ENCODE assay signal across 8 cellular contexts in the genomic region with DNA sequence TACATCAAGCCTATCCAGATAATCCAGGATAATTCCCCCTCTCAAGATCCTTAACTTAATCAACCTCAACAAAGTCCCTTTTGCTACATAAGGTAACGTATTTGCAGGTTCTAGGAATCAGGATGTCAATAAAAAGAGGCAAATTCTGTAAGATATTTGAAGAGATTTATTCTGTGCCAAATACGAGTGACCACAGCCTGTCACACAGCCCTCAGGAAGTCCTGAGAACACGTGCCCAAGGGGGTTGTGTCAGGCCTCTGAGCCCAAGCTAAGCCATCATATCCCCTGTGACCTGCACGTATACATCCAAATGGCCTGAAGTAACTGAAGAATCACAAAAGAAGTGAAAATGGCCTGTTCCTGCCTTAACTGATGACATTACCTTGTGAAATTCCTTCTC.
DNase-seq lines count a peak whose midpoint lies in the region; ATAC-seq, FAIRE-seq and TF ChIP-seq lines count a peak whose summit lies in the region.
"Not testable (repeated sequence)": the region's sequence is repeated elsewhere in the genome, so short reads cannot be mapped to it uniquely, and the experiment has no call there.

No MANE protein-coding gene starts in this region.

- TF ChIP-seq CTCF in GM23338 (conservative IDR thresholded peaks at IDR 0.05; ENCODE audit: low read depth in 2 of 2); WTC11 (IDR thresholded peaks at IDR 0.05); H1 (IDR thresholded peaks at IDR 0.05; ENCODE audit: control extremely low read depth in 1 of 3, insufficient read depth in 1 of 3, low read depth in 1 of 3, low read length in 3 of 3): not testable (repeated sequence)

- peak overlapping the region; percentile 5; the same call in 1 of the 2 replicates for H2BK5ac ChIP-seq in H1 (ENCODE audit: low read depth, low read length)
- H2BK5ac ChIP-seq in mesendoderm (ENCODE audit: low read length) = peak overlapping the region; percentile 99

- H3K9ac ChIP-seq in HUES6 (ENCODE audit: low read length) (peak overlapping the region; percentile 14), mesendoderm (ENCODE audit: low read length) (peak overlapping the region; percentile 35)
- not testable (repeated sequence) for H3K9ac ChIP-seq in H1 (replicated peaks in 1 of 4; ENCODE audit: extremely low read depth in 1 of 4, low read depth in 3 of 4, low read length in 3 of 4)

- not testable (repeated sequence) for H2BK15ac ChIP-seq in H1 (ENCODE audit: low read length)
- peak overlapping the region; percentile 87 for H2BK15ac ChIP-seq in mesendoderm (replicated peaks; ENCODE audit: low read depth)

- H3F3A ChIP-seq in GM23338 (replicated peaks; ENCODE audit: low read depth) = not testable (repeated sequence)

- not testable (repeated sequence) for H4K8ac ChIP-seq in H1 (ENCODE audit: extremely low read depth, insufficient read depth, low read length); mesendoderm (ENCODE audit: low read depth, low read length)

- H2BK120ac ChIP-seq in H1 (replicated peaks; ENCODE audit: low read depth, low read length) = not testable (repeated sequence)
- H2BK120ac ChIP-seq in mesendoderm (ENCODE audit: low read depth, low read length) = peak overlapping the region; percentile 88

- not testable (repeated sequence) for H3K23me2 ChIP-seq in H1 (ENCODE audit: low read depth, low read length)

- H3K27ac ChIP-seq in GM23338 (ENCODE audit: low read depth) (peak overlapping the region; percentile 64; the same call in 1 of the 2 replicates), mesendoderm (ENCODE audit: low read depth, low read length) (peak overlapping the region; percentile 87)
- H3K27ac ChIP-seq in HUES6 (ENCODE audit: low read depth, low read length); H1 (ENCODE audit: low read depth, low read length): not testable (repeated sequence)

- POLR2A ChIA-PET in WTC11 (lab: Charles Lee) = not testable (repeated sequence)
- POLR2A ChIA-PET in H1 (lab: Charles Lee; ENCODE audit: partially characterized antibody) = interaction anchor here (1.2 kb wide), 1 partner anchor 9 kb away, joined by 3 read pairs; no protein-coding TSS in a partner anchor

- H3K9me3 ChIP-seq in HUES6 (ENCODE audit: control insufficient read depth, insufficient read depth, low read depth, low read length); H1 (ENCODE audit: insufficient read depth in 2 of 2, low read depth in 1 of 2, low read length in 1 of 2): not testable (repeated sequence)

- not testable (repeated sequence) for H2BK20ac ChIP-seq in H1 (ENCODE audit: low read length)

- not testable (repeated sequence) for H3K9me3 Mint-ChIP-seq in GM23338; WTC11; stimulated activated memory B cell treated with anti-CD40 and anti-IgM and Interleukin-4, amounts not matched to agents 10 μg/mL and 1 μg/mL and 100 μg/mL, for 72 hours

- not testable (repeated sequence) for H3K18ac ChIP-seq in H1 (ENCODE audit: extremely low read depth, low read length)
- H3K18ac ChIP-seq in mesendoderm (ENCODE audit: low read length) = peak overlapping the region; percentile 71

- not testable (repeated sequence) for H2AK5ac ChIP-seq in H1 (ENCODE audit: low read depth, low read length)
- peak overlapping the region; percentile 91 for H2AK5ac ChIP-seq in mesendoderm (ENCODE audit: low read length)

- TF ChIP-seq POLR2A in GM12891 (IDR thresholded peaks at IDR 0.05; ENCODE audit: low read depth, low read length); H1 (IDR thresholded peaks at IDR 0.05; ENCODE audit: control extremely low read depth in 1 of 2, low read depth in 2 of 2, low read length in 2 of 2): not testable (repeated sequence)

- not testable (repeated sequence) for H4K20me1 ChIP-seq in GM23338 (replicated peaks; ENCODE audit: insufficient read depth); H1 (replicated peaks in 1 of 2; ENCODE audit: control insufficient read depth in 1 of 2, insufficient read depth in 2 of 2, low read length in 2 of 2)

- not testable (repeated sequence) for H3K79me2 ChIP-seq in GM23338 (replicated peaks; ENCODE audit: insufficient read depth); H1 (ENCODE audit: control insufficient read depth in 1 of 2, insufficient read depth in 2 of 2, low read length in 2 of 2); mesendoderm (ENCODE audit: control insufficient read depth, insufficient read depth, low read length)

- not testable (repeated sequence) for H3K14ac ChIP-seq in H1 (ENCODE audit: insufficient read length)

- H3K27me3 ChIP-seq in GM23338 (ENCODE audit: insufficient read depth); HUES6 (ENCODE audit: control insufficient read depth, insufficient read depth, low read length); H1 (replicated peaks in 1 of 4; ENCODE audit: control insufficient read depth in 3 of 4, extremely low read depth in 1 of 4, insufficient read depth in 3 of 4, low read length in 3 of 4); mesendoderm (ENCODE audit: insufficient read depth, low read length, poor library complexity): not testable (repeated sequence)

- TF ChIP-seq RAD21 in H1 (IDR thresholded peaks at IDR 0.05 in 1 of 2, conservative IDR thresholded peaks at IDR 0.05 in 1 of 2; ENCODE audit: low read depth in 2 of 2, low read length in 2 of 2) = not testable (repeated sequence)

- H3K4me3 Mint-ChIP-seq in GM23338; WTC11; stimulated activated memory B cell treated with anti-CD40 and anti-IgM and Interleukin-4, amounts not matched to agents 10 μg/mL and 1 μg/mL and 100 μg/mL, for 72 hours: not testable (repeated sequence)

- WGBS in H1 (ENCODE audit: extremely low coverage in 1 of 2, insufficient coverage in 1 of 2, insufficient read length in 1 of 2, insufficient replicate concordance in 2 of 2, low coverage in 1 of 2, low lambda C conversion rate in 2 of 2, missing lambda C conversion rate in 1 of 2), 2 experiments = 55% methylated on average over 4 of the region's 4 CpGs; no CpG with 5 or more reads in 1 of the 2 experiments
- WGBS in mesendoderm (ENCODE audit: extremely low coverage, insufficient coverage, low lambda C conversion rate) = no CpG with 5 or more reads among the region's 4 CpGs

- H2AFZ ChIP-seq in GM23338 (peak overlapping the region; percentile 73), H1 (ENCODE audit: low read length) (0 out of 2 replicates have a peak overlapping the region, but pooled peaks have one; percentile 0)

- H4K5ac ChIP-seq in H1 (ENCODE audit: insufficient read length, low read depth, low read length) = not testable (repeated sequence)
- peak overlapping the region; percentile 88 for H4K5ac ChIP-seq in mesendoderm (ENCODE audit: low read length)

- H3K36me3 ChIP-seq in GM23338 (ENCODE audit: insufficient read depth); HUES6 (ENCODE audit: control insufficient read depth, insufficient read depth, low read length); H1 (ENCODE audit: control insufficient read depth in 2 of 4, insufficient read depth in 4 of 4, low read length in 3 of 4); mesendoderm (ENCODE audit: control insufficient read depth, insufficient read depth, low read length): not testable (repeated sequence)

- H3K23ac ChIP-seq in H1 (ENCODE audit: insufficient read length); mesendoderm (ENCODE audit: low read length): not testable (repeated sequence)

- H3K4me2 ChIP-seq in GM23338 = 0 out of 2 replicates have a peak overlapping the region, but pooled peaks have one; percentile 45
- H3K4me2 ChIP-seq in H1 (ENCODE audit: insufficient read depth in 1 of 2, low read depth in 2 of 2, low read length in 2 of 2); mesendoderm (ENCODE audit: low read length): not testable (repeated sequence)

- CTCF ChIA-PET in WTC11 (lab: Charles Lee) = not testable (repeated sequence)
- CTCF ChIA-PET in H1 (lab: Charles Lee; ENCODE audit: partially characterized antibody) = interaction anchor here (1.2 kb wide), 1 partner anchor 34 kb away, joined by 11 read pairs; no protein-coding TSS in a partner anchor

- not testable (repeated sequence) for H3K36me3 Mint-ChIP-seq in GM23338 (ENCODE audit: low read depth); WTC11; stimulated activated memory B cell treated with anti-CD40 and anti-IgM and Interleukin-4, amounts not matched to agents 10 μg/mL and 1 μg/mL and 100 μg/mL, for 72 hours

- H3K27me3 Mint-ChIP-seq in GM23338 (ENCODE audit: insufficient read depth, low read depth, poor library complexity); WTC11 (ENCODE audit: low read depth); stimulated activated memory B cell treated with anti-CD40 and anti-IgM and Interleukin-4, amounts not matched to agents 10 μg/mL and 1 μg/mL and 100 μg/mL, for 72 hours: not testable (repeated sequence)

- not testable (repeated sequence) for ATAC-seq in GM23338; WTC11; stimulated activated memory B cell treated with anti-CD40 and anti-IgM and Interleukin-4, amounts not matched to agents 10 μg/mL and 1 μg/mL and 100 μg/mL, for 72 hours

- H3K4ac ChIP-seq in H1 (replicated peaks; ENCODE audit: insufficient read length, low read depth, low read length); mesendoderm (ENCODE audit: low read depth, low read length): not testable (repeated sequence)

- DNase-seq in GM12891 (ENCODE audit: insufficient read length, low spot score); GM23338 (ENCODE audit: low spot score); WTC11 (ENCODE audit: low spot score); H1 (ENCODE audit: low read depth in 1 of 2, low spot score in 2 of 2): not testable (repeated sequence)
- peak; percentile 88 for DNase-seq in NCI-H82 (lab: John Stamatoyannopoulos, UW)
- peak; percentile 56 for DNase-seq in mesendoderm

- H3K9me2 ChIP-seq in GM23338 (ENCODE audit: insufficient read depth) = not testable (repeated sequence)

- H3K4me1 Mint-ChIP-seq in GM23338 = peaks cover 54% of the 10 kb centered on the region
- H3K4me1 Mint-ChIP-seq in WTC11 = peaks cover 60% of the 10 kb centered on the region
- peaks cover 60% of the 10 kb centered on the region for H3K4me1 Mint-ChIP-seq in stimulated activated memory B cell treated with anti-CD40 and anti-IgM and Interleukin-4, amounts not matched to agents 10 μg/mL and 1 μg/mL and 100 μg/mL, for 72 hours

- H3K56ac ChIP-seq in H1 (replicated peaks; ENCODE audit: insufficient read length, low read depth, low read length) = not testable (repeated sequence)
- peak overlapping the region; percentile 52 for H3K56ac ChIP-seq in mesendoderm (ENCODE audit: low read length)

- peak; percentile 51 for FAIRE-seq in GM12891 (lab: Jason Lieb, UNC)
- FAIRE-seq in H1 (lab: Jason Lieb, UNC) = not testable (repeated sequence)

- TF ChIP-seq EP300 in H1 (IDR thresholded peaks at IDR 0.05; ENCODE audit: borderline replicate concordance in 1 of 2, low read depth in 2 of 2, low read length in 2 of 2) = not testable (repeated sequence)

- H4K91ac ChIP-seq in H1 (replicated peaks; ENCODE audit: insufficient read length, low read length) = not testable (repeated sequence)

- not testable (repeated sequence) for H3K4me3 ChIP-seq in GM23338; HUES6 (ENCODE audit: low read depth, low read length); H1 (ENCODE audit: extremely low read depth in 1 of 4, insufficient read depth in 2 of 4, low read depth in 3 of 4, low read length in 4 of 4); mesendoderm (ENCODE audit: low read length)

- H3K4me1 ChIP-seq in GM23338 (ENCODE audit: insufficient read depth) (peaks cover 48% of the 10 kb centered on the region), HUES6 (ENCODE audit: control insufficient read depth, insufficient read depth, low read length) (peaks cover 55% of the 10 kb centered on the region), H1 (replicated peaks in 1 of 4; ENCODE audit: control insufficient read depth in 3 of 4, insufficient read depth in 4 of 4, low read length in 3 of 4) (peaks cover 4 to 20% (median 7%) of the 10 kb centered on the region in 4 experiments; a peak in 6 of 7 replicates), mesendoderm (ENCODE audit: control insufficient read depth, low read depth, low read length) (peaks cover 21% of the 10 kb centered on the region)

- H3K27ac Mint-ChIP-seq in GM23338 = peak overlapping the region; percentile 86; the same call in 1 of the 2 replicates
- peak overlapping the region; percentile 27; the same call in 1 of the 2 replicates for H3K27ac Mint-ChIP-seq in WTC11
- H3K27ac Mint-ChIP-seq in stimulated activated memory B cell treated with anti-CD40 and anti-IgM and Interleukin-4, amounts not matched to agents 10 μg/mL and 1 μg/mL and 100 μg/mL, for 72 hours = peak overlapping the region; percentile 23

- not testable (repeated sequence) for H2BK12ac ChIP-seq in H1 (ENCODE audit: low read depth, low read length)

- not testable (repeated sequence) for H3K79me1 ChIP-seq in H1 (ENCODE audit: low read depth, low read length); mesendoderm (ENCODE audit: low read length)

Comparison
In these comparisons a context has a peak if more than half of its experiments do, and no peak if none do; other contexts are left out.
1. H3K27ac Mint-ChIP-seq: peak in every context shown above with its lines; median percentile 86 in GM23338; 27 in WTC11; 23 in stimulated activated memory B cell treated with anti-CD40 and anti-IgM and Interleukin-4, amounts not matched to agents 10 μg/mL and 1 μg/mL and 100 μg/mL, for 72 hours.